Comparison of ENCODE assay signal across 23 cellular contexts in genomic region chr2:231111987-231112386, GRCh38. TPM values are rescaled to one million over a fixed set of nuclear protein-coding genes. Genes with fewer than 3 reads are reported as not detected.
DNase-seq lines count a peak whose midpoint lies in the region; FAIRE-seq and TF ChIP-seq lines count a peak whose summit lies in the region.
"Had no signal": no experiment of that assay in that cellular context is flagged by ENCODE, and none has a peak within 500 bp of the region (broad histone marks: within the 10 kb centered on the region; RNA-seq: fewer than 3 reads in every experiment).

No MANE protein-coding gene starts in this region.

- H4K20me1 ChIP-seq in astrocyte (ENCODE audit: insufficient read depth, low read length) (peaks cover 4% of the 10 kb centered on the region), MM.1S (ENCODE audit: insufficient read depth, low read length) (no peaks in the 10 kb centered on the region)

- no peaks in the 10 kb centered on the region for H3K27me3 ChIP-seq in astrocyte (ENCODE audit: insufficient read depth, low read length)
- H3K27me3 ChIP-seq in skeletal muscle satellite cell (ENCODE audit: control insufficient read depth, insufficient read depth, low read length), result no peaks in the 10 kb centered on the region
- H3K27me3 ChIP-seq in MM.1S (replicated peaks; ENCODE audit: insufficient read depth, low read length), result no peaks in the 10 kb centered on the region
- H3K27me3 ChIP-seq: SJCRH30, upper lobe of left lung had no signal

- H3K4me2 ChIP-seq in astrocyte (ENCODE audit: low read length) (peak overlapping the region; percentile 73), skeletal muscle satellite cell (ENCODE audit: low read length) (peak overlapping the region; percentile 47), MM.1S (ENCODE audit: low read depth, low read length) (no peak overlapping the region)

- H3K79me2 ChIP-seq in astrocyte (ENCODE audit: insufficient read depth, low read length) (no peaks in the 10 kb centered on the region), MM.1S (ENCODE audit: low read length) (peaks cover 11% of the 10 kb centered on the region; the same call in 1 of the 2 replicates)

- H3K9ac ChIP-seq in astrocyte (ENCODE audit: low read length), result peak overlapping the region; percentile 43
- H3K9ac ChIP-seq in skeletal muscle satellite cell (ENCODE audit: low read depth, low read length), result peak overlapping the region; percentile 17
- no peak overlapping the region for H3K9ac ChIP-seq in MM.1S (ENCODE audit: low read length)

- H3K4me1 Mint-ChIP-seq in astrocyte (ENCODE audit: low read depth, unreplicated experiment), result peaks cover 30% of the 10 kb centered on the region
- H3K4me1 Mint-ChIP-seq: CD14-positive monocyte; naive B cell; stimulated activated naive CD8-positive, alpha-beta T cell treated with anti-CD3 and anti-CD28 coated beads, Interleukin-15, amount 100 ng/mL, for 72 hours had no signal

- H3F3A ChIP-seq in MM.1S (ENCODE audit: insufficient read depth, low read length), result no peaks in the 10 kb centered on the region

- H3K27ac Mint-ChIP-seq in astrocyte (ENCODE audit: unreplicated experiment), result peak overlapping the region; percentile 94
- H3K27ac Mint-ChIP-seq: CD14-positive monocyte; stimulated activated naive CD8-positive, alpha-beta T cell treated with anti-CD3 and anti-CD28 coated beads, Interleukin-15, amount 100 ng/mL, for 72 hours had no signal

- H3K36me3 ChIP-seq in HEK293 (ENCODE audit: control insufficient read depth in 2 of 2, insufficient read depth in 1 of 2, low read length in 2 of 2) (peaks cover 7 to 42% of the 10 kb centered on the region in 2 experiments; a peak in 2 of 3 replicates), astrocyte (ENCODE audit: insufficient read depth, low read length) (peaks cover 14% of the 10 kb centered on the region), skeletal muscle satellite cell (ENCODE audit: insufficient read depth, low read length) (peaks cover 24% of the 10 kb centered on the region), MM.1S (replicated peaks; ENCODE audit: insufficient read depth, low read length) (peaks cover 4% of the 10 kb centered on the region; the same call in 1 of the 2 replicates)

- H2AFZ ChIP-seq in astrocyte (ENCODE audit: low read depth, low read length), result no peak overlapping the region
- no peak overlapping the region for H2AFZ ChIP-seq in MM.1S (ENCODE audit: low read length)

- no peak overlapping the region for H3K4me3 ChIP-seq in HEK293 (ENCODE audit: low read depth, low read length)
- H3K4me3 ChIP-seq in astrocyte (ENCODE audit: insufficient read depth, low read depth, low read length), result no peak overlapping the region
- H3K4me3 ChIP-seq in foreskin fibroblast (ENCODE audit: low read depth in 1 of 2, low read length in 2 of 2), result no peak overlapping the region
- H3K4me3 ChIP-seq in skeletal muscle satellite cell (ENCODE audit: low read length), result no peak overlapping the region
- H3K4me3 ChIP-seq in MM.1S (ENCODE audit: low read length), result no peak overlapping the region
- H3K4me3 ChIP-seq: SJCRH30, upper lobe of left lung had no signal

- POLR2A ChIA-PET in HEK293 (lab: Yijun Ruan, JAX), result no interaction called here

- no peaks in the 10 kb centered on the region for H3K27me3 Mint-ChIP-seq in astrocyte (ENCODE audit: low read depth, unreplicated experiment)
- H3K27me3 Mint-ChIP-seq: naive B cell; stimulated activated naive CD8-positive, alpha-beta T cell treated with anti-CD3 and anti-CD28 coated beads, Interleukin-15, amount 100 ng/mL, for 72 hours had no signal

- no peak overlapping the region for H3K4me3 Mint-ChIP-seq in astrocyte (ENCODE audit: unreplicated experiment)
- H3K4me3 Mint-ChIP-seq: CD14-positive monocyte; stimulated activated naive CD8-positive, alpha-beta T cell treated with anti-CD3 and anti-CD28 coated beads, Interleukin-15, amount 100 ng/mL, for 72 hours had no signal

- DNase-seq in astrocyte (ENCODE audit: low read depth) (peak; percentile 61), foreskin fibroblast (peak; percentile 40 to 75), NCI-H1417 (lab: John Stamatoyannopoulos, UW) (no peak), DMS53 treated with DMSO at 0.1 percent for 48 hours (lab: John Stamatoyannopoulos, UW; ENCODE audit: unreplicated experiment) (no peak), MM.1S (no peak), AML-193 (lab: John Stamatoyannopoulos, UW) (no peak)
- DNase-seq: activated CD8-positive, alpha-beta memory T cell treated with anti-CD3 and anti-CD28 coated beads, Interleukin-2, amount 50 U/mL, for 4 hours; activated naive CD4-positive, alpha-beta T cell; DMS79; hypothalamus; naive B cell; NCI-H2029 treated with DMSO at 0.1 percent for 48 hours; NCI-H526 treated with DMSO at 0.1 percent for 48 hours; posterior cingulate gyrus; SJCRH30; stimulated activated CD4-positive, alpha-beta T cell treated with anti-CD3 and anti-CD28 coated beads, Interleukin-15, amount 100 ng/mL, for 24 hours; stimulated activated naive CD8-positive, alpha-beta T cell treated with anti-CD3 and anti-CD28 coated beads, Interleukin-15, amount 100 ng/mL, for 72 hours; upper lobe of left lung had no signal

- peaks cover 9% of the 10 kb centered on the region for H3K36me3 Mint-ChIP-seq in astrocyte (ENCODE audit: low read depth, unreplicated experiment)

- H3K9me3 Mint-ChIP-seq in astrocyte (ENCODE audit: unreplicated experiment), result no peaks in the 10 kb centered on the region
- H3K9me3 Mint-ChIP-seq: CD14-positive monocyte; naive B cell; stimulated activated naive CD8-positive, alpha-beta T cell treated with anti-CD3 and anti-CD28 coated beads, Interleukin-15, amount 100 ng/mL, for 72 hours had no signal

- no peaks in the 10 kb centered on the region for H3K9me2 ChIP-seq in MM.1S (replicated peaks; ENCODE audit: insufficient read depth, low read length)

- FAIRE-seq in astrocyte (lab: Jason Lieb, UNC), result no peak
- FAIRE-seq: H1 had no signal

- H3K9me3 ChIP-seq in HEK293 (ENCODE audit: control insufficient read depth, insufficient read depth, low read depth, low read length), result no peaks in the 10 kb centered on the region
- no peaks in the 10 kb centered on the region for H3K9me3 ChIP-seq in astrocyte (ENCODE audit: insufficient read depth, low read depth, low read length)
- no peaks in the 10 kb centered on the region for H3K9me3 ChIP-seq in skeletal muscle satellite cell (replicated peaks; ENCODE audit: low read length)
- no peaks in the 10 kb centered on the region for H3K9me3 ChIP-seq in MM.1S (replicated peaks; ENCODE audit: insufficient read depth, low read length)
- H3K9me3 ChIP-seq: SJCRH30, upper lobe of left lung had no signal

- H3K27ac ChIP-seq in HEK293 (ENCODE audit: extremely low read depth, low read depth, low read length), result no peak overlapping the region
- peak overlapping the region; percentile 50 for H3K27ac ChIP-seq in astrocyte (ENCODE audit: low read depth, low read length)
- no peak overlapping the region for H3K27ac ChIP-seq in MM.1S (ENCODE audit: low read length)
- H3K27ac ChIP-seq: SJCRH30, upper lobe of left lung had no signal

- TF ChIP-seq CTCF in HEK293 (tag by site-specific recombination; IDR thresholded peaks at IDR 0.05) (no peak), astrocyte (IDR thresholded peaks at IDR 0.05; ENCODE audit: insufficient read depth, low read depth, low read length) (no peak), foreskin fibroblast (IDR thresholded peaks at IDR 0.05; ENCODE audit: low read depth, low read length) (no peak), MM.1S (IDR thresholded peaks at IDR 0.05; ENCODE audit: low read length) (no peak)

- CTCF ChIA-PET in HEK293 (lab: Yijun Ruan, JAX), result interaction anchor here (0.7 to 2.3 kb wide), 6 partner anchors 9 to 340 kb away, joined by 3 to 15 read pairs (median 4); no protein-coding TSS in a partner anchor

- H3K4me1 ChIP-seq in HEK293 (ENCODE audit: control insufficient read depth, insufficient read depth, low read length), result peaks cover 4% of the 10 kb centered on the region; the same call in 1 of the 2 replicates
- H3K4me1 ChIP-seq in astrocyte (ENCODE audit: insufficient read depth, low read length), result peaks cover 15% of the 10 kb centered on the region
- H3K4me1 ChIP-seq in skeletal muscle satellite cell (ENCODE audit: control insufficient read depth, insufficient read depth, low read length), result peaks cover 32% of the 10 kb centered on the region
- H3K4me1 ChIP-seq in MM.1S (ENCODE audit: low read length), result no peaks in the 10 kb centered on the region
- H3K4me1 ChIP-seq: SJCRH30 had no signal

TF ChIP-seq in HEK293, 187 proteins besides CTCF, POLR2A, EP300 and RAD21 (continues in another document):
- TF ChIP-seq PRDM6 (tag by site-specific recombination; IDR thresholded peaks at IDR 0.05), result peak; percentile 39
- peak; percentile 85 for TF ChIP-seq PRDM1 (tag by site-specific recombination; IDR thresholded peaks at IDR 0.05)
- no peak for TF ChIP-seq REPIN1 (tag by site-specific recombination; IDR thresholded peaks at IDR 0.05; ENCODE audit: low read depth)
- TF ChIP-seq ZBTB21 (tag by site-specific recombination; IDR thresholded peaks at IDR 0.05), result no peak

RNA-seq across cellular contexts. Expression of gene HTR2B, which starts 12.9 kb away (rescaled TPM):
- 0.27 TPM in 1 of 2 replicates, not detected in the other for total RNA-seq in astrocyte
- under 0.01 TPM in 1 of 2 replicates, not detected in the other for total RNA-seq in skeletal muscle satellite cell (2012; rRNA removed)
- total RNA-seq: H1, OCI-LY7 had no signal

RNA-seq across cellular contexts. Expression of gene PSMD1, which starts 55.3 kb away (rescaled TPM):
- total RNA-seq in astrocyte, result 149 and 151 TPM in 2 replicates
- 117 and 120 TPM in 2 replicates for total RNA-seq in skeletal muscle satellite cell (2012; rRNA removed)

Comparison
In these comparisons a context has a peak if more than half of its experiments do, and no peak if none do; other contexts are left out.
1. DNase-seq: peak in astrocyte (single experiment) and foreskin fibroblast (2 of 2); none in NCI-H1417 (0 of 3), DMS53 treated with DMSO at 0.1 percent for 48 hours (single experiment), MM.1S (single experiment) and AML-193 (0 of 2).